Comparison of ENCODE assay signal across 8 cellular contexts in the genomic region with DNA sequence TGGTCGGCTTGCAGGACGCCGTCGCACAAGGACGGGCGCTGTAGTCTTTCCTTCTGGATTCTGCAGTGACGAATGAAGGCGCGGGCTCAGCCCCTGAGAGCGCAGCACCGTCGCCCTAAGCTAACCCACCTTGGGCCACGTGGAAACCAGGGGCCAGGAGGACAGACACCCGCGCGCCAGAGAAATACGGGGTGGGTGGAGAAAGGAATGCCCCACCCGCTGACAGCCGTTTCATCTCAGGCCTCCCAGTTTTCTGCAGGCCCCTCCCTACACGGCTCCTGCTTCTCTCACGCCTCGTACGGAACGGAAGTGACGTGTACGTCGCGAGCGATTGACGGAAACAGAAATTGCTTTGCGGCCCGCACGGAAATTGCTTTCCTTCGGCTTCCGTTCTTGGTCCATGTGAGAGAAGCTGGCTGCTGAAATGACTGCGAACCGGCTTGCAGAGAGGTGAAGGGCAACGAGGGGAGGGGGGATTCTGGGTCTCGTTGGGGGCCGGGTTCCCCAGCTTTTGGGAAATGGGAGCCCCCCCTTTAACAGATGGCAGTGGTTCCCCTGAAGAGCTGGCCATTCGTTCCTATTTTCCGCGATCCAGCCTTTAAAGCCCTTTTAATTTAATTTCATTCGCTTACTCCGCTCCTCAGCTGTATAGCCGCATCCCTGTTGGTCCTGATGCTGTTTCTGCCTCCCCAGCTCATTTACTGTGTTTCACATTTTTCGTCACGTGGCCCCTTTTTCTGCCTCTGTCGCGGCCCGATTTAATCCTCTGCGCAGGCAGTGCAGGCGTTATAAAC. TPM values are rescaled to one million over a fixed set of nuclear protein-coding genes. Genes with fewer than 3 reads are reported as not detected.
DNase-seq lines count a peak whose midpoint lies in the region; ATAC-seq and TF ChIP-seq lines count a peak whose summit lies in the region.

A gene with protein sequence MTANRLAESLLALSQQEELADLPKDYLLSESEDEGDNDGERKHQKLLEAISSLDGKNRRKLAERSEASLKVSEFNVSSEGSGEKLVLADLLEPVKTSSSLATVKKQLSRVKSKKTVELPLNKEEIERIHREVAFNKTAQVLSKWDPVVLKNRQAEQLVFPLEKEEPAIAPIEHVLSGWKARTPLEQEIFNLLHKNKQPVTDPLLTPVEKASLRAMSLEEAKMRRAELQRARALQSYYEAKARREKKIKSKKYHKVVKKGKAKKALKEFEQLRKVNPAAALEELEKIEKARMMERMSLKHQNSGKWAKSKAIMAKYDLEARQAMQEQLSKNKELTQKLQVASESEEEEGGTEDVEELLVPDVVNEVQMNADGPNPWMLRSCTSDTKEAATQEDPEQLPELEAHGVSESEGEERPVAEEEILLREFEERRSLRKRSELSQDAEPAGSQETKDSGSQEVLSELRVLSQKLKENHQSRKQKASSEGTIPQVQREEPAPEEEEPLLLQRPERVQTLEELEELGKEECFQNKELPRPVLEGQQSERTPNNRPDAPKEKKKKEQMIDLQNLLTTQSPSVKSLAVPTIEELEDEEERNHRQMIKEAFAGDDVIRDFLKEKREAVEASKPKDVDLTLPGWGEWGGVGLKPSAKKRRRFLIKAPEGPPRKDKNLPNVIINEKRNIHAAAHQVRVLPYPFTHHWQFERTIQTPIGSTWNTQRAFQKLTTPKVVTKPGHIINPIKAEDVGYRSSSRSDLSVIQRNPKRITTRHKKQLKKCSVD (plus strand): TSS at position 378 of the 794 bp plus-strand sequence. CDS start 47 bp downstream, at position 425.

- DNase-seq in DMS114 treated with DMSO at 0.1 percent for 48 hours (lab: John Stamatoyannopoulos, UW; ENCODE audit: unreplicated experiment) (peak; percentile 72), PC-3 (peak; percentile 94), activated T-cell treated with anti-CD3 and anti-CD28 coated beads for 48 hours (ENCODE audit: low read depth) (peak; percentile 76), epithelial cell of prostate (ENCODE audit: low read depth, low spot score) (peak; percentile 39), mucosa of descending colon (peak; percentile 86 to 92 (median 91))
- peak; percentile 73 for DNase-seq in stimulated activated CD8-positive, alpha-beta memory T cell treated with anti-CD3 and anti-CD28 coated beads, Interleukin-4, amount 100 ng/mL, for 24 hours (ENCODE audit: low read depth)

- H3K36me3 ChIP-seq in PC-3 (ENCODE audit: low read depth, low read length) = peaks cover 26% of the 10 kb centered on the region
- no peaks in the 10 kb centered on the region for H3K36me3 ChIP-seq in mucosa of descending colon (ENCODE audit: low read depth)

- TSS peak; percentile 80 for BruUV-seq in PC-3 (replicated peaks; lab: Mats Ljungman, UMichigan)

- H2AFZ ChIP-seq in PC-3 (ENCODE audit: low read length) = peak within 1 kb of the TSS; percentile 83

- H3K9me3 ChIP-seq in PC-3 (ENCODE audit: low read length) (no peaks in the 10 kb centered on the region), mucosa of descending colon (no peaks in the 10 kb centered on the region)

- H3K4me1 ChIP-seq in PC-3 (ENCODE audit: insufficient read depth, low read length) (peaks cover 22% of the 10 kb centered on the region), mucosa of descending colon (ENCODE audit: low read depth) (no peaks in the 10 kb centered on the region)

- no peaks in the 10 kb centered on the region for H3K9me2 ChIP-seq in PC-3 (replicated peaks; ENCODE audit: low read length)

- H3K4me2 ChIP-seq in PC-3 (ENCODE audit: low read length) = peak within 1 kb of the TSS; percentile 96

- H3K4me3 ChIP-seq in PC-3 (ENCODE audit: low read length) = peak within 1 kb of the TSS; percentile 98
- H3K4me3 ChIP-seq in mucosa of descending colon = peak within 1 kb of the TSS; percentile 36

- ATAC-seq in GM21576 (IDR thresholded peaks at IDR 0.05; ENCODE audit: unreplicated experiment) (peak; percentile 98), PC-3 (peak; percentile 96), mucosa of descending colon (peak; percentile 99)

- no peaks in the 10 kb centered on the region for H4K20me1 ChIP-seq in PC-3 (ENCODE audit: low read length)

- H3K79me2 ChIP-seq in PC-3 (ENCODE audit: low read length) = peaks cover 31% of the 10 kb centered on the region

- TF ChIP-seq CTCF in PC-3 (conservative IDR thresholded peaks at IDR 0.05; ENCODE audit: low read depth, low read length) = no peak
- no peak for TF ChIP-seq CTCF in mucosa of descending colon (IDR thresholded peaks at IDR 0.05)

- H3K27me3 ChIP-seq in PC-3 (ENCODE audit: low read length) = no peaks in the 10 kb centered on the region

- H3K27ac ChIP-seq in PC-3 (ENCODE audit: low read length) = peak within 1 kb of the TSS; percentile 56
- H3K27ac ChIP-seq in epithelial cell of prostate = peak within 1 kb of the TSS; percentile 41

- intact Hi-C loops in PC-3 (cut with micrococcal nuclease) (loop anchor here (5.0 to 10.0 kb wide), 2 partner anchors 64 to 301 kb away; a partner anchor contains a TSS), mucosa of descending colon (cut with DNase I, micrococcal nuclease) (no loop called here)

- no peak for TF ChIP-seq RAD21 in Ishikawa (IDR thresholded peaks at IDR 0.05; ENCODE audit: low read depth)

- H3F3A ChIP-seq in PC-3 (ENCODE audit: low read length, unreplicated experiment) = no peaks in the 10 kb centered on the region

- CTCF ChIA-PET in PC-3 (lab: Charles Lee) = no interaction called here

- no peak for TF ChIP-seq EP300 in Ishikawa (IDR thresholded peaks at IDR 0.05; ENCODE audit: borderline replicate concordance)

- POLR2A ChIA-PET in PC-3 (lab: Charles Lee; ENCODE audit: unreplicated experiment) = interaction anchor here (0.6 kb wide), 1 partner anchor 11 kb away, joined by 4 read pairs; no protein-coding TSS in a partner anchor

- H3K9ac ChIP-seq in PC-3 (ENCODE audit: low read length) = peak within 1 kb of the TSS; percentile 99

TF ChIP-seq in Ishikawa, 13 proteins besides CTCF, POLR2A, EP300 and RAD21:
- TF ChIP-seq, protein P1, sequence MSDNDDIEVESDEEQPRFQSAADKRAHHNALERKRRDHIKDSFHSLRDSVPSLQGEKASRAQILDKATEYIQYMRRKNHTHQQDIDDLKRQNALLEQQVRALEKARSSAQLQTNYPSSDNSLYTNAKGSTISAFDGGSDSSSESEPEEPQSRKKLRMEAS (IDR thresholded peaks at IDR 0.05) = peak; percentile 99
- TF ChIP-seq TAF1 (IDR thresholded peaks at IDR 0.05; ENCODE audit: low read depth) = peak; percentile 85
- no peak for TF ChIP-seq ZBTB7A (IDR thresholded peaks at IDR 0.05; ENCODE audit: low read depth)
- TF ChIP-seq NFIC (IDR thresholded peaks at IDR 0.05) = no peak
- TF ChIP-seq TEAD4 (IDR thresholded peaks at IDR 0.05) = no peak
- peak; percentile 64; the same call in 1 of the 2 replicates for TF ChIP-seq EGR1 (IDR thresholded peaks at IDR 0.05)
- peak; percentile 25; the same call in 1 of the 2 replicates for TF ChIP-seq YY1 (IDR thresholded peaks at IDR 0.05; ENCODE audit: low read depth)
- TF ChIP-seq, protein P2, sequence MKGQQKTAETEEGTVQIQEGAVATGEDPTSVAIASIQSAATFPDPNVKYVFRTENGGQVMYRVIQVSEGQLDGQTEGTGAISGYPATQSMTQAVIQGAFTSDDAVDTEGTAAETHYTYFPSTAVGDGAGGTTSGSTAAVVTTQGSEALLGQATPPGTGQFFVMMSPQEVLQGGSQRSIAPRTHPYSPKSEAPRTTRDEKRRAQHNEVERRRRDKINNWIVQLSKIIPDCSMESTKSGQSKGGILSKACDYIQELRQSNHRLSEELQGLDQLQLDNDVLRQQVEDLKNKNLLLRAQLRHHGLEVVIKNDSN (IDR thresholded peaks at IDR 0.05) = peak; percentile 81
- peak; percentile 71 for TF ChIP-seq TCF12 (IDR thresholded peaks at IDR 0.05; ENCODE audit: low read depth)
- TF ChIP-seq, protein P3, sequence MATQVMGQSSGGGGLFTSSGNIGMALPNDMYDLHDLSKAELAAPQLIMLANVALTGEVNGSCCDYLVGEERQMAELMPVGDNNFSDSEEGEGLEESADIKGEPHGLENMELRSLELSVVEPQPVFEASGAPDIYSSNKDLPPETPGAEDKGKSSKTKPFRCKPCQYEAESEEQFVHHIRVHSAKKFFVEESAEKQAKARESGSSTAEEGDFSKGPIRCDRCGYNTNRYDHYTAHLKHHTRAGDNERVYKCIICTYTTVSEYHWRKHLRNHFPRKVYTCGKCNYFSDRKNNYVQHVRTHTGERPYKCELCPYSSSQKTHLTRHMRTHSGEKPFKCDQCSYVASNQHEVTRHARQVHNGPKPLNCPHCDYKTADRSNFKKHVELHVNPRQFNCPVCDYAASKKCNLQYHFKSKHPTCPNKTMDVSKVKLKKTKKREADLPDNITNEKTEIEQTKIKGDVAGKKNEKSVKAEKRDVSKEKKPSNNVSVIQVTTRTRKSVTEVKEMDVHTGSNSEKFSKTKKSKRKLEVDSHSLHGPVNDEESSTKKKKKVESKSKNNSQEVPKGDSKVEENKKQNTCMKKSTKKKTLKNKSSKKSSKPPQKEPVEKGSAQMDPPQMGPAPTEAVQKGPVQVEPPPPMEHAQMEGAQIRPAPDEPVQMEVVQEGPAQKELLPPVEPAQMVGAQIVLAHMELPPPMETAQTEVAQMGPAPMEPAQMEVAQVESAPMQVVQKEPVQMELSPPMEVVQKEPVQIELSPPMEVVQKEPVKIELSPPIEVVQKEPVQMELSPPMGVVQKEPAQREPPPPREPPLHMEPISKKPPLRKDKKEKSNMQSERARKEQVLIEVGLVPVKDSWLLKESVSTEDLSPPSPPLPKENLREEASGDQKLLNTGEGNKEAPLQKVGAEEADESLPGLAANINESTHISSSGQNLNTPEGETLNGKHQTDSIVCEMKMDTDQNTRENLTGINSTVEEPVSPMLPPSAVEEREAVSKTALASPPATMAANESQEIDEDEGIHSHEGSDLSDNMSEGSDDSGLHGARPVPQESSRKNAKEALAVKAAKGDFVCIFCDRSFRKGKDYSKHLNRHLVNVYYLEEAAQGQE (IDR thresholded peaks at IDR 0.05; ENCODE audit: low read depth) = no peak
- no peak for TF ChIP-seq CEBPB (IDR thresholded peaks at IDR 0.05)
- peak; percentile 95 for TF ChIP-seq CREB1 (IDR thresholded peaks at IDR 0.05; ENCODE audit: low read depth)
- TF ChIP-seq FOXM1 (IDR thresholded peaks at IDR 0.05; ENCODE audit: borderline replicate concordance, low read depth) = 0 out of 2 replicates have a peak, but pooled peaks have one; percentile 14

RNA-seq across cellular contexts. Expression of the gene that starts here (rescaled TPM):
- total RNA-seq in PC-3 (2014; rRNA removed) = 20.2 and 40.5 TPM in 2 replicates
- 10 to 100 TPM; 10.1 to 16.4 (median 12.8) TPM for total RNA-seq in mucosa of descending colon

Comparison
In these comparisons a context has a peak if more than half of its experiments do, and no peak if none do; other contexts are left out.
1. Peak in every context shown above with its lines: DNase-seq, ATAC-seq, H3K4me3 ChIP-seq and H3K27ac ChIP-seq.
2. DNase-seq: peak in every context shown above with its lines; median percentile 94 in PC-3; 91 in mucosa of descending colon; 76 in activated T-cell treated with anti-CD3 and anti-CD28 coated beads for 48 hours; 73 in stimulated activated CD8-positive, alpha-beta memory T cell treated with anti-CD3 and anti-CD28 coated beads, Interleukin-4, amount 100 ng/mL, for 24 hours; 72 in DMS114 treated with DMSO at 0.1 percent for 48 hours; 39 in epithelial cell of prostate.